Comparison of ENCODE assay signal across 1 cellular context in genomic region chr3:100708989-100709839, GRCh38.
TF ChIP-seq lines count a peak whose summit lies in the region.

Gene TFG, plus strand, starts transcription at chr3:100709494. Its CDS starts 4,192 bp downstream, at chr3:100713686.

TF ChIP-seq in HEK293, 187 proteins besides CTCF, POLR2A, EP300 and RAD21 (continued from another document and continues in another):
- TF ChIP-seq ZBTB11 (tag by site-specific recombination; conservative IDR thresholded peaks at IDR 0.05; ENCODE audit: low read depth) (peak; percentile 38; the same call in 1 of the 2 replicates), ZNF529 (tag by site-specific recombination; IDR thresholded peaks at IDR 0.05; ENCODE audit: insufficient replicate concordance) (no peak), GLIS1 (tag by site-specific recombination; IDR thresholded peaks at IDR 0.05) (no peak), PRDM2 (tag by site-specific recombination; IDR thresholded peaks at IDR 0.05; ENCODE audit: borderline replicate concordance) (no peak), ZNF302 (tag by site-specific recombination; IDR thresholded peaks at IDR 0.05; ENCODE audit: low read depth) (no peak), REST (tag by site-specific recombination; IDR thresholded peaks at IDR 0.05) (no peak), INSM2 (tag by site-specific recombination; IDR thresholded peaks at IDR 0.05) (no peak), ZNF513 (tag by site-specific recombination; IDR thresholded peaks at IDR 0.05) (no peak), ZNF248 (tag by site-specific recombination; IDR thresholded peaks at IDR 0.05) (no peak), ZNF548 (tag by site-specific recombination; IDR thresholded peaks at IDR 0.05) (no peak), ELK4 (IDR thresholded peaks at IDR 0.05; ENCODE audit: borderline replicate concordance, low read depth, low read length) (peak; percentile 59; the same call in 1 of the 2 replicates), ZNF280D (tag by site-specific recombination; IDR thresholded peaks at IDR 0.05) (no peak), SP7 (tag by site-specific recombination; IDR thresholded peaks at IDR 0.05) (no peak), FEZF1 (tag by site-specific recombination; IDR thresholded peaks at IDR 0.05) (no peak), WT1 (tag by site-specific recombination; IDR thresholded peaks at IDR 0.05) (no peak), ZNF398 (tag by site-specific recombination; IDR thresholded peaks at IDR 0.05) (peak; percentile 71), ZNF274 (IDR thresholded peaks at IDR 0.05; ENCODE audit: low read length) (no peak), ZNF274 (tag by site-specific recombination; IDR thresholded peaks at IDR 0.05; ENCODE audit: borderline replicate concordance) (no peak), ZNF449 (tag by site-specific recombination; IDR thresholded peaks at IDR 0.05) (no peak), GFI1B (tag by site-specific recombination; IDR thresholded peaks at IDR 0.05) (no peak), ZBTB6 (tag by site-specific recombination; IDR thresholded peaks at IDR 0.05) (no peak), SP2 (tag by site-specific recombination; IDR thresholded peaks at IDR 0.05) (peak; percentile 92), KLF16 (tag by site-specific recombination; IDR thresholded peaks at IDR 0.05) (no peak), KLF10 (tag by site-specific recombination; IDR thresholded peaks at IDR 0.05) (no peak), ZNF114 (tag by site-specific recombination; IDR thresholded peaks at IDR 0.05) (no peak)
